ENCODE assay signal across 9 cellular contexts in the genomic region with DNA sequence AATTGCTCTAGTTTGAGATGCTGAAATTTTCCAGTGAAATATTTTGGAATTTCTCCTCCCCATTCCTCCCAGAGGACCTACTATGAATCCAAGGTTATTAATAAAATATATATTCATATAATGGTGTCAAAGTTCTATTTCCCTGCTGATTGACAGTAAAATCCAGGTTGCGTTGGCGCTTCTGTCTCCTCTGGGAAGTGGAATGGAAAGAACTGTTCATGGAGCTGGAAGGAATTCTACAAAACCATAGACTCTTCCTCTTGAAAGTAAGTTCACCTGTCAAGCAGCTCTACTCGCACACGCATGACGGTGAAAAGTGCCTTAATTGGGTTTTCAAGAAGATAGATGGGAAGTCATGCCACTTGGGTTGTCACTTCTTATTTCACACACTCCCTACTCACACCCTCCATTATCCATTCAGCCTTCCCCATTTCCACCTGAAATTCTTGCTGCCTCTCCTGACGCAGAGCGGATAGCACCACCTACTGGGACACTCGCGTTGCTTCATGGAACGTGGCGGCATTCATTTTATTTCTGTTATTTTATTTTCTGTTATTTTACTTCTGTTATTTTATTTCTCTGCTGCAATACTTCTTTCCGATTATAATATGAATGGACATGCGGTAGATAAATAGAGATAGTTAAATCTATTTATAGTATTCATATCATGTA.
DNase-seq lines count a peak whose midpoint lies in the region; ATAC-seq and TF ChIP-seq lines count a peak whose summit lies in the region.
"Had no signal": no experiment of that assay in that cellular context is flagged by ENCODE, and none has a peak within 500 bp of the region (broad histone marks: within the 10 kb centered on the region; RNA-seq: fewer than 3 reads in every experiment).

No MANE protein-coding gene starts in this region.

- TF ChIP-seq CTCF in WTC11 (IDR thresholded peaks at IDR 0.05) (peak; percentile 33; the same call in 1 of the 2 replicates), lower lobe of right lung (IDR thresholded peaks at IDR 0.05) (peak; percentile 39)

- H3K27me3 ChIP-seq in lower lobe of right lung (ENCODE audit: low read depth): no peaks in the 10 kb centered on the region

- H3K27ac ChIP-seq in lower lobe of right lung: no peak overlapping the region

- intact Hi-C loops in lower lobe of right lung (cut with DNase I): no loop called here

- H3K4me3 ChIP-seq in lower lobe of right lung: no peak overlapping the region
- H3K4me3 ChIP-seq: mucosa of descending colon had no signal

- ATAC-seq in HG02885 (IDR thresholded peaks at IDR 0.05; ENCODE audit: poor library complexity, unreplicated experiment) (peak; percentile 80), WTC11 (no peak), lower lobe of right lung (peak in 1 of 2 donors; percentile 53), HG03378 (IDR thresholded peaks at IDR 0.05; ENCODE audit: unreplicated experiment) (no peak), GM21723 (IDR thresholded peaks at IDR 0.05; ENCODE audit: unreplicated experiment) (no peak), GM21717 (IDR thresholded peaks at IDR 0.05; ENCODE audit: unreplicated experiment) (no peak)
- ATAC-seq: mucosa of descending colon had no signal

- H3K36me3 ChIP-seq in lower lobe of right lung: no peaks in the 10 kb centered on the region

- no peaks in the 10 kb centered on the region for H3K9me3 ChIP-seq in lower lobe of right lung
- H3K9me3 ChIP-seq: mucosa of descending colon had no signal

- POLR2A ChIA-PET in WTC11 (lab: Charles Lee): no interaction called here

- H3K27ac Mint-ChIP-seq in WTC11: no peak overlapping the region

- CTCF ChIA-PET in WTC11 (lab: Charles Lee): no interaction called here

- DNase-seq in COLO668 (lab: John Stamatoyannopoulos, UW; ENCODE audit: unreplicated experiment) (peak; percentile 1), WTC11 (ENCODE audit: low spot score) (peak; percentile 31), lower lobe of right lung (no peak), DMS79 (lab: John Stamatoyannopoulos, UW) (no peak)

- peaks cover 35% of the 10 kb centered on the region for H3K4me1 Mint-ChIP-seq in WTC11

- no peaks in the 10 kb centered on the region; the same call in 1 of the 2 replicates for H3K27me3 Mint-ChIP-seq in WTC11 (ENCODE audit: low read depth)

- no peak overlapping the region for H3K4me3 Mint-ChIP-seq in WTC11

- no peaks in the 10 kb centered on the region for H3K4me1 ChIP-seq in lower lobe of right lung

- no peaks in the 10 kb centered on the region for H3K36me3 Mint-ChIP-seq in WTC11

- no peaks in the 10 kb centered on the region for H3K9me3 Mint-ChIP-seq in WTC11

TF ChIP-seq in WTC11, 78 proteins besides CTCF, POLR2A, EP300 and RAD21:
- TF ChIP-seq NFE2L1 (CRISPR knock-in tag; IDR thresholded peaks at IDR 0.05): no peak
- TF ChIP-seq CREB1 (CRISPR knock-in tag; IDR thresholded peaks at IDR 0.05): no peak
- TF ChIP-seq, protein P1, sequence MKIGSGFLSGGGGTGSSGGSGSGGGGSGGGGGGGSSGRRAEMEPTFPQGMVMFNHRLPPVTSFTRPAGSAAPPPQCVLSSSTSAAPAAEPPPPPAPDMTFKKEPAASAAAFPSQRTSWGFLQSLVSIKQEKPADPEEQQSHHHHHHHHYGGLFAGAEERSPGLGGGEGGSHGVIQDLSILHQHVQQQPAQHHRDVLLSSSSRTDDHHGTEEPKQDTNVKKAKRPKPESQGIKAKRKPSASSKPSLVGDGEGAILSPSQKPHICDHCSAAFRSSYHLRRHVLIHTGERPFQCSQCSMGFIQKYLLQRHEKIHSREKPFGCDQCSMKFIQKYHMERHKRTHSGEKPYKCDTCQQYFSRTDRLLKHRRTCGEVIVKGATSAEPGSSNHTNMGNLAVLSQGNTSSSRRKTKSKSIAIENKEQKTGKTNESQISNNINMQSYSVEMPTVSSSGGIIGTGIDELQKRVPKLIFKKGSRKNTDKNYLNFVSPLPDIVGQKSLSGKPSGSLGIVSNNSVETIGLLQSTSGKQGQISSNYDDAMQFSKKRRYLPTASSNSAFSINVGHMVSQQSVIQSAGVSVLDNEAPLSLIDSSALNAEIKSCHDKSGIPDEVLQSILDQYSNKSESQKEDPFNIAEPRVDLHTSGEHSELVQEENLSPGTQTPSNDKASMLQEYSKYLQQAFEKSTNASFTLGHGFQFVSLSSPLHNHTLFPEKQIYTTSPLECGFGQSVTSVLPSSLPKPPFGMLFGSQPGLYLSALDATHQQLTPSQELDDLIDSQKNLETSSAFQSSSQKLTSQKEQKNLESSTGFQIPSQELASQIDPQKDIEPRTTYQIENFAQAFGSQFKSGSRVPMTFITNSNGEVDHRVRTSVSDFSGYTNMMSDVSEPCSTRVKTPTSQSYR (CRISPR knock-in tag; IDR thresholded peaks at IDR 0.05): no peak
- TF ChIP-seq JUN (CRISPR knock-in tag; IDR thresholded peaks at IDR 0.05): no peak
- TF ChIP-seq, protein P2, sequence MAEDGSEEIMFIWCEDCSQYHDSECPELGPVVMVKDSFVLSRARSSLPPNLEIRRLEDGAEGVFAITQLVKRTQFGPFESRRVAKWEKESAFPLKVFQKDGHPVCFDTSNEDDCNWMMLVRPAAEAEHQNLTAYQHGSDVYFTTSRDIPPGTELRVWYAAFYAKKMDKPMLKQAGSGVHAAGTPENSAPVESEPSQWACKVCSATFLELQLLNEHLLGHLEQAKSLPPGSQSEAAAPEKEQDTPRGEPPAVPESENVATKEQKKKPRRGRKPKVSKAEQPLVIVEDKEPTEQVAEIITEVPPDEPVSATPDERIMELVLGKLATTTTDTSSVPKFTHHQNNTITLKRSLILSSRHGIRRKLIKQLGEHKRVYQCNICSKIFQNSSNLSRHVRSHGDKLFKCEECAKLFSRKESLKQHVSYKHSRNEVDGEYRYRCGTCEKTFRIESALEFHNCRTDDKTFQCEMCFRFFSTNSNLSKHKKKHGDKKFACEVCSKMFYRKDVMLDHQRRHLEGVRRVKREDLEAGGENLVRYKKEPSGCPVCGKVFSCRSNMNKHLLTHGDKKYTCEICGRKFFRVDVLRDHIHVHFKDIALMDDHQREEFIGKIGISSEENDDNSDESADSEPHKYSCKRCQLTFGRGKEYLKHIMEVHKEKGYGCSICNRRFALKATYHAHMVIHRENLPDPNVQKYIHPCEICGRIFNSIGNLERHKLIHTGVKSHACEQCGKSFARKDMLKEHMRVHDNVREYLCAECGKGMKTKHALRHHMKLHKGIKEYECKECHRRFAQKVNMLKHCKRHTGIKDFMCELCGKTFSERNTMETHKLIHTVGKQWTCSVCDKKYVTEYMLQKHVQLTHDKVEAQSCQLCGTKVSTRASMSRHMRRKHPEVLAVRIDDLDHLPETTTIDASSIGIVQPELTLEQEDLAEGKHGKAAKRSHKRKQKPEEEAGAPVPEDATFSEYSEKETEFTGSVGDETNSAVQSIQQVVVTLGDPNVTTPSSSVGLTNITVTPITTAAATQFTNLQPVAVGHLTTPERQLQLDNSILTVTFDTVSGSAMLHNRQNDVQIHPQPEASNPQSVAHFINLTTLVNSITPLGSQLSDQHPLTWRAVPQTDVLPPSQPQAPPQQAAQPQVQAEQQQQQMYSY (CRISPR knock-in tag; IDR thresholded peaks at IDR 0.05): no peak
- no peak for TF ChIP-seq NFYB (CRISPR knock-in tag; conservative IDR thresholded peaks at IDR 0.05; ENCODE audit: low read depth)
- TF ChIP-seq ZNF121 (CRISPR knock-in tag; IDR thresholded peaks at IDR 0.05): no peak
- no peak for TF ChIP-seq NR1H2 (CRISPR knock-in tag; IDR thresholded peaks at IDR 0.05)
- no peak for TF ChIP-seq ZNF219 (CRISPR knock-in tag; IDR thresholded peaks at IDR 0.05; ENCODE audit: borderline replicate concordance)
- no peak for TF ChIP-seq TEAD4 (CRISPR knock-in tag; IDR thresholded peaks at IDR 0.05)
- TF ChIP-seq ZNF138 (CRISPR knock-in tag; conservative IDR thresholded peaks at IDR 0.05): no peak
- TF ChIP-seq, protein P3, sequence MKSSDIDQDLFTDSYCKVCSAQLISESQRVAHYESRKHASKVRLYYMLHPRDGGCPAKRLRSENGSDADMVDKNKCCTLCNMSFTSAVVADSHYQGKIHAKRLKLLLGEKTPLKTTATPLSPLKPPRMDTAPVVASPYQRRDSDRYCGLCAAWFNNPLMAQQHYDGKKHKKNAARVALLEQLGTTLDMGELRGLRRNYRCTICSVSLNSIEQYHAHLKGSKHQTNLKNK (CRISPR knock-in tag; IDR thresholded peaks at IDR 0.05): no peak

Comparison
In these comparisons a context has a peak if more than half of its experiments do, and no peak if none do; other contexts are left out.
1. DNase-seq: peak in COLO668 (single experiment) and WTC11 (single experiment); none in lower lobe of right lung (single experiment) and DMS79 (single experiment).